In the genomic region with DNA sequence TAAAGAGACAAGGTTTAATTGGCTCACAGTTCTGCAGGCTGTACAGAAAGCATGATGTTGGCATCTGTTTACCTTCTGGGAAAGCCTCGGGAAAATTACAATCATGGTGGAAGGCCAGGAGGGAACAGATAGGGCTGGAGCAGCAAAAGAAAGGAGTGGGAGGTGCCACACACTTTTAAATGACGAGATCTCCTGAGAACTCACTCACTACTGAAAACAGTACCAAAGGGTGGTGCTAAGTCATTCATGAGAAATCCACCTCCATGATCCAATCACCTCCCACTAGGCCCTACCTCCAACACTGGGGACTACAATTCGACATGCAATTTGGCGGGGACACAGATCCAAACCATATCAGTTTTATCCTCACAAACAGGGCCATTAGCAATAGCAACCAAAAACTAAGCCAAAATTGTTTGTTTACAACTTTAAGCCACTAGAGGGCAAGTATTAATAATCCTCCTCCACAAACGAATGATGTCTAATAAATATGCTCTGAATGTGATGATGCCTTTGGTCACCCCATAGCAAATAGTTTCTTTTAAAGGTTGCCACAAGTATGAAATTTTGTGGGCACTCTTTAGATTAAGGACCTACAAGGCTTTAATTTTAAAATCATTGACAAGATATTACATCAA, we compare ENCODE assay signal across 12 cellular contexts.
DNase-seq lines count a peak whose midpoint lies in the region; ATAC-seq and TF ChIP-seq lines count a peak whose summit lies in the region.
"Had no signal": no experiment of that assay in that cellular context is flagged by ENCODE, and none has a peak within 500 bp of the region (broad histone marks: within the 10 kb centered on the region; RNA-seq: fewer than 3 reads in every experiment).

No MANE protein-coding gene starts in this region.

- H3K27ac ChIP-seq in RWPE2 (ENCODE audit: poor library complexity, severe bottlenecking) (no peak overlapping the region), caudate nucleus (ENCODE audit: low read depth, low read length) (no peak overlapping the region)
- H3K27ac ChIP-seq: SJSA1 had no signal

- H3K9me3 ChIP-seq in RWPE2 (ENCODE audit: severe bottlenecking): no peaks in the 10 kb centered on the region
- H3K9me3 ChIP-seq: SJSA1 had no signal

- peaks cover 4% of the 10 kb centered on the region for H3K4me1 ChIP-seq in RWPE2 (ENCODE audit: insufficient read depth, poor library complexity, severe bottlenecking)

- ATAC-seq in RWPE2 (ENCODE audit: low read depth): no peak

- H3K36me3 Mint-ChIP-seq in glutamatergic neuron (ENCODE audit: unreplicated experiment): no peaks in the 10 kb centered on the region

- peaks cover under 1% of the 10 kb centered on the region for H3K27me3 Mint-ChIP-seq in glutamatergic neuron (ENCODE audit: unreplicated experiment)

- H3K27ac Mint-ChIP-seq in glutamatergic neuron (ENCODE audit: unreplicated experiment): no peak overlapping the region
- H3K27ac Mint-ChIP-seq: dendritic cell treated with granulocyte-macrophage colony-stimulating factor and Interleukin-4, amounts not matched to agents 40 ng/mL and 50 ng/mL, for 4 days had no signal

- H3K4me3 ChIP-seq in GM12865 (ENCODE audit: low read depth, low read length) (no peak overlapping the region), RWPE2 (ENCODE audit: severe bottlenecking) (no peak overlapping the region)
- H3K4me3 ChIP-seq: SJSA1 had no signal

- no peaks in the 10 kb centered on the region for H3K9me3 Mint-ChIP-seq in glutamatergic neuron (ENCODE audit: unreplicated experiment)
- H3K9me3 Mint-ChIP-seq: dendritic cell treated with granulocyte-macrophage colony-stimulating factor and Interleukin-4, amounts not matched to agents 40 ng/mL and 50 ng/mL, for 4 days had no signal

- peak; percentile 15 for DNase-seq in AG08395 (ENCODE audit: low spot score)
- peak; percentile 20 for DNase-seq in GM12865 (ENCODE audit: low read depth)
- no peak for DNase-seq in RWPE2 (ENCODE audit: low spot score)
- DNase-seq in glutamatergic neuron: no peak
- no peak for DNase-seq in NCI-H1694 (lab: John Stamatoyannopoulos, UW)
- no peak for DNase-seq in GM19240 (ENCODE audit: insufficient read length, low spot score)
- DNase-seq in caudate nucleus (lab: John Stamatoyannopoulos, UW): no peak
- no peak for DNase-seq in HCEC 1CT
- DNase-seq: DMS153, NCI-H1092 treated with DMSO at 0.1 percent for 48 hours had no signal

- TF ChIP-seq CTCF in GM12865 (IDR thresholded peaks at IDR 0.05; ENCODE audit: insufficient read depth, low read depth, low read length, missing control alignments): peak; percentile 28
- TF ChIP-seq CTCF in RWPE2 (IDR thresholded peaks at IDR 0.05; ENCODE audit: poor library complexity, severe bottlenecking): peak; percentile 52
- peak; percentile 48 for TF ChIP-seq CTCF in glutamatergic neuron (IDR thresholded peaks at IDR 0.05; ENCODE audit: partially characterized antibody, unreplicated experiment)

- H3K4me3 Mint-ChIP-seq in glutamatergic neuron (ENCODE audit: unreplicated experiment): no peak overlapping the region
- H3K4me3 Mint-ChIP-seq: dendritic cell treated with granulocyte-macrophage colony-stimulating factor and Interleukin-4, amounts not matched to agents 40 ng/mL and 50 ng/mL, for 4 days had no signal

- no peaks in the 10 kb centered on the region for H3K27me3 ChIP-seq in RWPE2 (ENCODE audit: insufficient read depth, poor library complexity, severe bottlenecking)
- H3K27me3 ChIP-seq: SJSA1 had no signal

- H3K36me3 ChIP-seq in RWPE2 (ENCODE audit: low read depth): no peaks in the 10 kb centered on the region
- H3K36me3 ChIP-seq: SJSA1 had no signal

- no peaks in the 10 kb centered on the region for H3K4me1 Mint-ChIP-seq in glutamatergic neuron (ENCODE audit: low read depth, unreplicated experiment)

Comparison
In these comparisons a context has a peak if more than half of its experiments do, and no peak if none do; other contexts are left out.
1. DNase-seq: peak in AG08395 (single experiment) and GM12865 (single experiment); none in RWPE2 (single experiment), glutamatergic neuron (single experiment), NCI-H1694 (single experiment), GM19240 (single experiment), caudate nucleus (0 of 61) and HCEC 1CT (single experiment).
2. Peak in every context shown above with its lines, with median percentiles within 50 percentile points of each other: CTCF ChIP-seq.